Comparison of ENCODE assay signal across 16 cellular contexts in the genomic region with DNA sequence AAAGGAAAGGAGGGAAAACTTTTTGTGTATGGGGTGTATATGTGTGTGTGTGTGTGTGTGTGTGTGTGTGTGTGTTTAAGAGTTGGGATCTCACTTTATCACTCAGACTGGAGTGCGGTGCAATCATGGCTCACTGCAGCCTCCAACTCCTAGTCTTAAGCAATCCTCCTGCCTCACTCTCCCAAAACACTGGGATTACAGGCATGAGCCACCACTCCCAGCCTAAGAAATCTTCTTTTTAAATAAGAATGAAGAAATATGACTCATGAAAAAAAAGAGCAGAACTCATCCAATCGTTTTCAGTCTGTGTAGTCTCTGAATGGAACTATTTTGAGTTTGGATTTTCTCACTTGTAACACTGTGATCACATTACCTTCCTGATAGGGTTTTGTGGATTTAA.
A peak's percentile ranks its signal among the peaks of the same experiment; 100 is the strongest.
DNase-seq lines count a peak whose midpoint lies in the region; ATAC-seq and TF ChIP-seq lines count a peak whose summit lies in the region.
"Had no signal": no experiment of that assay in that cellular context is flagged by ENCODE, and none has a peak within 500 bp of the region (broad histone marks: within the 10 kb centered on the region; RNA-seq: fewer than 3 reads in every experiment).

No MANE protein-coding gene starts in this region.

- no peaks in the 10 kb centered on the region for H3K9me3 Mint-ChIP-seq in MCF 10A (ENCODE audit: unreplicated experiment)
- H3K9me3 Mint-ChIP-seq: CD8-positive, alpha-beta T cell had no signal

- H2AFZ ChIP-seq in mammary epithelial cell (ENCODE audit: low read depth, low read length): no peak overlapping the region

- no peak overlapping the region for H3K9ac ChIP-seq in mammary epithelial cell (ENCODE audit: insufficient read depth, low read length)

- no peaks in the 10 kb centered on the region for H3K27me3 ChIP-seq in mammary epithelial cell (ENCODE audit: insufficient read depth, low read length)

- H3K4me3 ChIP-seq in mammary epithelial cell (replicated peaks in 1 of 3; ENCODE audit: insufficient read depth in 1 of 3, low read depth in 2 of 3, low read length in 3 of 3) (no peak overlapping the region), epithelial cell of esophagus (ENCODE audit: low read length) (no peak overlapping the region), fibroblast of the aortic adventitia (ENCODE audit: low read depth, low read length) (no peak overlapping the region)
- H3K4me3 ChIP-seq: HAP-1 had no signal

- H3K9me3 ChIP-seq in mammary epithelial cell (replicated peaks; ENCODE audit: insufficient read depth, low read length): no peaks in the 10 kb centered on the region
- H3K9me3 ChIP-seq: HAP-1 had no signal

- no peak overlapping the region for H3K27ac ChIP-seq in mammary epithelial cell (ENCODE audit: insufficient read depth, low read depth, low read length)
- H3K27ac ChIP-seq: 22Rv1 had no signal

- no peak overlapping the region for H3K4me2 ChIP-seq in mammary epithelial cell (ENCODE audit: insufficient read depth, low read depth, low read length)

- H3K27ac Mint-ChIP-seq in MCF 10A (ENCODE audit: low read depth, unreplicated experiment): peak overlapping the region; percentile 8
- H3K27ac Mint-ChIP-seq: CD14-positive monocyte; CD8-positive, alpha-beta T cell had no signal

- TF ChIP-seq CTCF in MCF 10A (IDR thresholded peaks at IDR 0.05; ENCODE audit: unreplicated experiment) (no peak), mammary epithelial cell (conservative IDR thresholded peaks at IDR 0.05 in 1 of 2, IDR thresholded peaks at IDR 0.05 in 1 of 2; ENCODE audit: extremely low read depth in 1 of 2, insufficient read depth in 1 of 2, low read depth in 1 of 2, low read length in 2 of 2) (no peak), epithelial cell of esophagus (IDR thresholded peaks at IDR 0.05; ENCODE audit: insufficient read depth, low read depth, low read length, missing control alignments) (no peak), fibroblast of the aortic adventitia (IDR thresholded peaks at IDR 0.05; ENCODE audit: insufficient read depth, low read length) (no peak)

- DNase-seq in MCF 10A (ENCODE audit: unreplicated experiment) (peak; percentile 30), mammary epithelial cell (no peak), epithelial cell of esophagus (ENCODE audit: low read depth) (peak; percentile 61), fibroblast of the aortic adventitia (ENCODE audit: low read depth) (peak; percentile 72), iris pigment epithelial cell (ENCODE audit: low read depth) (peak; percentile 18), germinal center (ENCODE audit: low spot score) (no peak), DMS114 treated with DMSO at 0.1 percent for 48 hours (lab: John Stamatoyannopoulos, UW; ENCODE audit: unreplicated experiment) (no peak)
- DNase-seq: CD8-positive, alpha-beta T cell; COR-L47; DND-41; GF-D8; GOT3 had no signal

- H3K4me1 ChIP-seq in mammary epithelial cell (ENCODE audit: insufficient read depth, low read length): no peaks in the 10 kb centered on the region
- H3K4me1 ChIP-seq: HAP-1 had no signal

- intact Hi-C loops in MCF 10A (cut with micrococcal nuclease) (no loop called here), mammary epithelial cell (cut with micrococcal nuclease) (no loop called here)

- H4K20me1 ChIP-seq in mammary epithelial cell (ENCODE audit: insufficient read depth, low read length): no peaks in the 10 kb centered on the region

- no peak overlapping the region for H3K4me3 Mint-ChIP-seq in MCF 10A (ENCODE audit: unreplicated experiment)
- H3K4me3 Mint-ChIP-seq: CD14-positive monocyte; CD8-positive, alpha-beta T cell had no signal

- CTCF ChIA-PET in MCF 10A (lab: Yijun Ruan, JAX): no interaction called here
- CTCF ChIA-PET in mammary epithelial cell (lab: Charles Lee; ENCODE audit: low non-redundant PET): no interaction called here

- no peaks in the 10 kb centered on the region for H3K36me3 Mint-ChIP-seq in MCF 10A (ENCODE audit: insufficient read depth, unreplicated experiment)
- H3K36me3 Mint-ChIP-seq: CD14-positive monocyte; CD8-positive, alpha-beta T cell had no signal

- no peak for ATAC-seq in HG03045 (IDR thresholded peaks at IDR 0.05; ENCODE audit: unreplicated experiment)
- ATAC-seq: CD8-positive, alpha-beta T cell had no signal

- in situ Hi-C loops in mammary epithelial cell (cut with MboI; ENCODE audit: low sequenced_read_pairs in 2 of 2): loop anchor here in 1 of 2 donors (25.0 kb wide), 1 partner anchor 792 kb away; no protein-coding TSS in a partner anchor

- 83% methylated on average over 2 of the region's 2 CpGs for WGBS in mammary epithelial cell (ENCODE audit: low coverage, missing lambda C conversion rate)

- peaks cover 1% of the 10 kb centered on the region for H3K4me1 Mint-ChIP-seq in MCF 10A (ENCODE audit: insufficient read depth, unreplicated experiment)
- H3K4me1 Mint-ChIP-seq: CD14-positive monocyte had no signal

- no peaks in the 10 kb centered on the region for H3K79me2 ChIP-seq in mammary epithelial cell (ENCODE audit: insufficient read depth, low read length)

- dilution Hi-C loops in mammary epithelial cell (cut with HindIII; ENCODE audit: low sequenced_read_pairs): no loop called here

- H3K36me3 ChIP-seq in mammary epithelial cell (ENCODE audit: insufficient read depth, low read length): no peaks in the 10 kb centered on the region
- H3K36me3 ChIP-seq: HAP-1 had no signal

- BruUV-seq in MCF 10A (replicated peaks; lab: Mats Ljungman, UMichigan): no TSS peak
- no TSS peak for BruUV-seq in mammary epithelial cell (replicated peaks; lab: Mats Ljungman, UMichigan)

- no peaks in the 10 kb centered on the region for H3K27me3 Mint-ChIP-seq in MCF 10A (ENCODE audit: insufficient read depth, unreplicated experiment)

- POLR2A ChIA-PET in MCF 10A (lab: Yijun Ruan, JAX): interaction anchor here (1.0 to 1.3 kb wide), 2 partner anchors 12 to 16 kb away, joined by 3 read pairs; no protein-coding TSS in a partner anchor

Comparison
In these comparisons a context has a peak if more than half of its experiments do, and no peak if none do; other contexts are left out.
1. DNase-seq: peak in MCF 10A (single experiment), epithelial cell of esophagus (single experiment), fibroblast of the aortic adventitia (single experiment) and iris pigment epithelial cell (single experiment); none in mammary epithelial cell (single experiment), germinal center (single experiment) and DMS114 treated with DMSO at 0.1 percent for 48 hours (single experiment).